ENCODE assay signal across 19 cellular contexts in the genomic region with DNA sequence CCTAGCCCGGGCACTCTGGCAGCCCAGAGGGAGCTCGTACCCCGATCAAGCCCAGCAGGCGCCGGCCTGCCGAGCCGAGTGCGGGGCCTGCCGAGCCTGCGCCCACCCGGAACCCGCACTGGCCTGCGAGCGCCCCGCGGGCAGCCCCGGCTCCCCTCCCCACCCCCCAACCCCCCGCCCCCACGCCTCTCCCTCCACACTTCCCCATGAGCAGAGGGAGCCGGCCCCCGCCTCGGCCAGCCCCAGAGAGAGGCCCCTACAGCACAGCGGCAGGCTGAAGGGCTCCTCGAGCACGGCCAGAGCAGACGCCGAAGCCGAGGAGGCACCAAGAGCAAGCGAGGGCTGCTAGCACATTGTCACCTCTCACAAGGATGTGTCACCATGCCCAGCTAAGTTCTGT. TPM values are rescaled to one million over a fixed set of nuclear protein-coding genes. Genes with fewer than 3 reads are reported as not detected.
A peak's percentile ranks its signal among the peaks of the same experiment; 100 is the strongest.
DNase-seq lines count a peak whose midpoint lies in the region; ATAC-seq, FAIRE-seq and TF ChIP-seq lines count a peak whose summit lies in the region.
"Had no signal": no experiment of that assay in that cellular context is flagged by ENCODE, and none has a peak within 500 bp of the region (broad histone marks: within the 10 kb centered on the region; RNA-seq: fewer than 3 reads in every experiment).

No MANE protein-coding gene starts in this region.

- H3K79me2 ChIP-seq in K562 (ENCODE audit: control insufficient read depth, insufficient read depth, low read length) = no peaks in the 10 kb centered on the region; the same call in 2 of the 3 replicates
- no peaks in the 10 kb centered on the region for H3K79me2 ChIP-seq in neural progenitor cell (ENCODE audit: low read depth)

- H3K9me3 Mint-ChIP-seq in neural progenitor cell = no peaks in the 10 kb centered on the region

- in situ Hi-C loops in K562 (cut with MboI) = no loop called here

- no peak for FAIRE-seq in K562 (lab: Jason Lieb, UNC)
- FAIRE-seq: HTR-8/SVneo had no signal

- no peaks in the 10 kb centered on the region for H3K36me3 Mint-ChIP-seq in neural progenitor cell

- no peaks in the 10 kb centered on the region for H3K27me3 ChIP-seq in H7 (ENCODE audit: control insufficient read depth, insufficient read depth, low read length)
- no peaks in the 10 kb centered on the region for H3K27me3 ChIP-seq in K562 (ENCODE audit: control insufficient read depth in 2 of 2, insufficient read depth in 2 of 2, low read length in 2 of 2)
- no peaks in the 10 kb centered on the region for H3K27me3 ChIP-seq in iPS-18a (ENCODE audit: control insufficient read depth, insufficient read depth, low read length)
- H3K27me3 ChIP-seq in neural progenitor cell = no peaks in the 10 kb centered on the region
- no peaks in the 10 kb centered on the region for H3K27me3 ChIP-seq in Peyer's patch
- H3K27me3 ChIP-seq in colonic mucosa = no peaks in the 10 kb centered on the region
- H3K27me3 ChIP-seq: SJSA1 had no signal

- TF ChIP-seq POLR2A in K562 (conservative IDR thresholded peaks at IDR 0.05) (0 out of 2 replicates have a peak, but pooled peaks have one; percentile 22), Peyer's patch (IDR thresholded peaks at IDR 0.05) (no peak)

- H3K4me3 Mint-ChIP-seq in neural progenitor cell = peak overlapping the region; percentile 54

- DNase-seq in H7 (peak; percentile 72), K562 (ENCODE audit: extremely low read depth in 1 of 4, low spot score in 3 of 4) (peak; percentile 24 to 55 (median 26)), neural progenitor cell (ENCODE audit: low spot score) (peak; percentile 52), Right ventricle myocardium inferior (ENCODE audit: missing footprints) (no peak), amygdala (lab: John Stamatoyannopoulos, UW) (no peak), Peyer's patch (no peak), colonic mucosa (no peak)
- DNase-seq: C1 segment of cervical spinal cord, DND-41, KBM-7, MV-4-11, NCI-H1417, NCI-H187 treated with DMSO at 0.1 percent for 48 hours, NCI-H446 treated with DMSO at 0.1 percent for 48 hours, PC-3 had no signal

- ATAC-seq in K562 = peak; percentile 91
- ATAC-seq in Right ventricle myocardium inferior = no peak
- ATAC-seq: PC-3 had no signal

- no peaks in the 10 kb centered on the region for H3K9me1 ChIP-seq in K562 (ENCODE audit: control insufficient read depth, insufficient read depth, low read length)

- TF ChIP-seq EP300 in K562 (IDR thresholded peaks at IDR 0.05; ENCODE audit: low read length) = no peak

- peaks cover 14% of the 10 kb centered on the region for H3F3A ChIP-seq in neural progenitor cell (ENCODE audit: low read depth)

- no peaks in the 10 kb centered on the region for H3K9me3 ChIP-seq in K562 (replicated peaks; ENCODE audit: control insufficient read depth, insufficient read depth, low read depth, low read length)
- no peaks in the 10 kb centered on the region for H3K9me3 ChIP-seq in iPS-18a (ENCODE audit: control insufficient read depth, low read depth, low read length)
- no peaks in the 10 kb centered on the region for H3K9me3 ChIP-seq in neural progenitor cell (ENCODE audit: low read depth)
- H3K9me3 ChIP-seq in Peyer's patch = no peaks in the 10 kb centered on the region
- H3K9me3 ChIP-seq in colonic mucosa = no peaks in the 10 kb centered on the region
- H3K9me3 ChIP-seq: SJSA1 had no signal

- no peak for TF ChIP-seq CTCF in K562 (IDR thresholded peaks at IDR 0.05 in 2 of 3, conservative IDR thresholded peaks at IDR 0.05 in 1 of 3; ENCODE audit: insufficient read depth in 2 of 3, low read depth in 1 of 3, low read length in 3 of 3)
- no peak for TF ChIP-seq CTCF in neural progenitor cell (IDR thresholded peaks at IDR 0.05)
- no peak for TF ChIP-seq CTCF in Peyer's patch (IDR thresholded peaks at IDR 0.05)
- TF ChIP-seq CTCF in colonic mucosa (IDR thresholded peaks at IDR 0.05) = no peak

- H3K4me2 ChIP-seq in K562 (ENCODE audit: insufficient read depth, low read length) (peak overlapping the region; percentile 77), neural progenitor cell (peak overlapping the region; percentile 30)

- peaks cover 6 to 12% of the 10 kb centered on the region in 2 experiments; a peak in 4 of 5 replicates for H3K4me1 ChIP-seq in K562 (replicated peaks in 1 of 2; ENCODE audit: control insufficient read depth in 2 of 2, insufficient read depth in 2 of 2, low read length in 2 of 2)
- peaks cover 17% of the 10 kb centered on the region for H3K4me1 ChIP-seq in iPS-18a (ENCODE audit: control insufficient read depth, low read depth, low read length)
- peaks cover 9% of the 10 kb centered on the region for H3K4me1 ChIP-seq in neural progenitor cell
- no peaks in the 10 kb centered on the region for H3K4me1 ChIP-seq in Peyer's patch
- H3K4me1 ChIP-seq in colonic mucosa = no peaks in the 10 kb centered on the region
- H3K4me1 ChIP-seq: SJSA1 had no signal

- no peaks in the 10 kb centered on the region for H4K20me1 ChIP-seq in K562 (replicated peaks; ENCODE audit: control insufficient read depth, insufficient read depth, low read length)
- no peaks in the 10 kb centered on the region for H4K20me1 ChIP-seq in neural progenitor cell (ENCODE audit: low read depth)

- no peak overlapping the region; the same call in 1 of the 2 replicates for H3K4me3 ChIP-seq in H7 (ENCODE audit: insufficient read depth, low read depth, low read length)
- H3K4me3 ChIP-seq in K562 = peak overlapping the region; percentile 23; the same call in 1 of the 2 replicates
- H3K4me3 ChIP-seq in iPS-18a (ENCODE audit: low read length) = peak overlapping the region; percentile 27
- H3K4me3 ChIP-seq in neural progenitor cell = no peak overlapping the region
- no peak overlapping the region for H3K4me3 ChIP-seq in Peyer's patch
- no peak overlapping the region for H3K4me3 ChIP-seq in colonic mucosa
- H3K4me3 ChIP-seq: SJSA1 had no signal

- H3K27ac ChIP-seq in K562 (ENCODE audit: extremely low read depth, low read depth, low read length) (peak overlapping the region; percentile 62; the same call in 2 of the 3 replicates), iPS-18a (ENCODE audit: low read length) (no peak overlapping the region), neural progenitor cell (no peak overlapping the region), Peyer's patch (no peak overlapping the region), colonic mucosa (no peak overlapping the region)
- H3K27ac ChIP-seq: HL-60, SJSA1 had no signal

- peak overlapping the region; percentile 85 for H2AFZ ChIP-seq in K562 (ENCODE audit: low read depth, low read length)
- no peak overlapping the region for H2AFZ ChIP-seq in neural progenitor cell (replicated peaks)

- H3K27ac Mint-ChIP-seq in neural progenitor cell = no peak overlapping the region

- no peaks in the 10 kb centered on the region for H3K27me3 Mint-ChIP-seq in neural progenitor cell (ENCODE audit: insufficient read depth, low read depth)

- TF ChIP-seq RAD21 in K562 (CRISPR knock-in tag; conservative IDR thresholded peaks at IDR 0.05 in 1 of 2, IDR thresholded peaks at IDR 0.05 in 1 of 2) = no peak

- WGBS in K562 (ENCODE audit: insufficient coverage, low coverage, missing lambda C conversion rate) = 26% methylated on average over 11 of the region's 29 CpGs

- peak overlapping the region; percentile 68 to 88 for H3K9ac ChIP-seq in K562 (ENCODE audit: insufficient read depth in 1 of 2, low read depth in 2 of 2, low read length in 2 of 2)
- H3K9ac ChIP-seq in iPS-18a (ENCODE audit: low read length) = peak overlapping the region; percentile 12
- no peak overlapping the region for H3K9ac ChIP-seq in neural progenitor cell
- no peak overlapping the region for H3K9ac ChIP-seq in colonic mucosa (ENCODE audit: low read depth in 2 of 2, low read length in 2 of 2)

- POLR2A ChIA-PET in K562 (lab: Yijun Ruan, JAX) = interaction anchor here (0.6 to 2.8 kb wide), 4 partner anchors 9 to 33 kb away, joined by 3 to 9 read pairs (median 6); no protein-coding TSS in a partner anchor

- H3K36me3 ChIP-seq in H7 (replicated peaks; ENCODE audit: control insufficient read depth, insufficient read depth, low read length) (no peaks in the 10 kb centered on the region), K562 (ENCODE audit: control insufficient read depth, insufficient read depth, low read length) (no peaks in the 10 kb centered on the region), iPS-18a (ENCODE audit: control insufficient read depth, low read depth, low read length) (no peaks in the 10 kb centered on the region), neural progenitor cell (no peaks in the 10 kb centered on the region), Peyer's patch (no peaks in the 10 kb centered on the region), colonic mucosa (no peaks in the 10 kb centered on the region)
- H3K36me3 ChIP-seq: SJSA1 had no signal

- no TSS peak for BruUV-seq in K562 (replicated peaks; lab: Mats Ljungman, UMichigan)

- CTCF ChIA-PET in K562 (lab: Yijun Ruan, JAX; ENCODE audit: low intra/inter-chr PET ratio) = interaction anchor here (0.6 kb wide), 1 partner anchor 293 kb away, joined by 3 read pairs; no protein-coding TSS in a partner anchor

- H3K4me1 Mint-ChIP-seq in neural progenitor cell = peaks cover 10% of the 10 kb centered on the region

- intact Hi-C loops in K562 (cut with micrococcal nuclease) (no loop called here), Right ventricle myocardium inferior (cut with DNase I) (no loop called here), colonic mucosa (cut with DNase I) (no loop called here)

RNA-seq across cellular contexts. Expression of gene CCDC180, which starts 36.2 kb away (rescaled TPM):
- total RNA-seq in H7 (2014; rRNA removed; shearing (Covaris generic)) = 4.7 and 6.2 TPM in 2 replicates
- total RNA-seq in K562 (2011; cell fraction: chromatin; rRNA removed; ENCODE audit: low replicate concordance) = 15.0 and 22.8 TPM in 2 replicates
- total RNA-seq in K562 (2011; cell fraction: nucleolus; rRNA removed) = 5.7 and 7.5 TPM in 2 replicates
- total RNA-seq in K562 (2011; cell fraction: nucleoplasm; rRNA removed) = 11.6 and 12.4 TPM in 2 replicates
- total RNA-seq in K562 (2014; rRNA removed) (2.5 and 2.7 TPM in 2 replicates), K562 (2014; rRNA removed; fragmentation: Illumina TruSeq; extraction: Trizol) (4.2 and 5.4 TPM in 2 replicates), K562 (2015; rRNA removed; fragmentation: Illumina TruSeq; extraction: Trizol) (3.7 and 5.1 TPM in 2 replicates), K562 (2021) (2.3 TPM in 2 replicates), neural progenitor cell (ENCODE audit: low replicate concordance) (2.9 and 6.3 TPM in 2 replicates), Right ventricle myocardium inferior (1.7 TPM), Peyer's patch (10 to 100 TPM in 2 of 4 donors, 1 to 10 TPM in 2; 2.9 to 15.7 (median 8.4) TPM), colonic mucosa (1 to 10 TPM in 1 of 2 donors, under 1 TPM in 1; 0.67 to 1.5 TPM)
- polyA plus RNA-seq in K562 (2011; rRNA removed) (2.0 and 2.8 TPM in 2 replicates), K562 (2014; fragmentation: Illumina TruSeq; extraction: Trizol) (2.0 and 3.2 TPM in 2 replicates), K562 (2014; fragmentation: Nextera tagmentation; extraction: Ambion mirVana) (under 1 TPM; 0.56 to 0.70 TPM), K562 (2014; rRNA removed) (2.7 and 3.9 TPM in 2 replicates)
- polyA plus RNA-seq in K562 (2011; cell fraction: cytosol; rRNA removed) = 0.40 and 0.75 TPM in 2 replicates
- 6.6 and 10.3 TPM in 2 replicates for polyA plus RNA-seq in K562 (2011; cell fraction: nucleus; rRNA removed)
- 2.6 and 2.7 TPM in 2 replicates for polyA plus RNA-seq in K562 (2012)
- 3.2 and 6.5 TPM in 2 replicates for polyA minus RNA-seq in K562 (2011; rRNA and poly(A)+ RNA removed)
- 2.3 and 2.6 TPM in 2 replicates for polyA minus RNA-seq in K562 (2011; cell fraction: cytosol; rRNA and poly(A)+ RNA removed)
- polyA minus RNA-seq in K562 (2011; cell fraction: nucleus; rRNA and poly(A)+ RNA removed) = 7.0 and 17.3 TPM in 2 replicates

Comparison
In these comparisons a context has a peak if more than half of its experiments do, and no peak if none do; other contexts are left out.
1. DNase-seq: peak in H7 (single experiment), K562 (4 of 4) and neural progenitor cell (single experiment); none in Right ventricle myocardium inferior (single experiment), amygdala (0 of 56), Peyer's patch (0 of 3) and colonic mucosa (single experiment).
2. H3K4me3 ChIP-seq: peak in K562 (single experiment) and iPS-18a (single experiment); none in H7 (single experiment), neural progenitor cell (single experiment), Peyer's patch (0 of 4) and colonic mucosa (single experiment).
3. H3K9ac ChIP-seq: peak in K562 (2 of 2) and iPS-18a (single experiment); none in neural progenitor cell (single experiment) and colonic mucosa (0 of 2).